22 cellular contexts compared by ENCODE assay signal in genomic region chr6:154359679-154360078, GRCh38. TPM values are rescaled to one million over a fixed set of nuclear protein-coding genes. Genes with fewer than 3 reads are reported as not detected.
"Had no signal": no experiment of that assay in that cellular context is flagged by ENCODE, and none has a peak within 500 bp of the region (broad histone marks: within the 10 kb centered on the region; RNA-seq: fewer than 3 reads in every experiment).

No MANE protein-coding gene starts in this region.

- FAIRE-seq: TTC549 had no signal

- H3K4me3 Mint-ChIP-seq: activated CD4-positive, alpha-beta T cell treated with anti-CD3 and anti-CD28 coated beads, Interleukin-2, amount 10 ng/mL, durations not matched to agents 24 days and 14 days had no signal

- H3K9me3 ChIP-seq: MG63 had no signal

- H3K27me3 ChIP-seq: MG63 had no signal

- H3K36me3 ChIP-seq: MG63 had no signal

- H3K27me3 Mint-ChIP-seq: activated naive CD8-positive, alpha-beta T cell treated with anti-CD3 and anti-CD28 coated beads for 36 hours had no signal

- H3K4me3 ChIP-seq: MG63 had no signal

- DNase-seq: activated B cell treated with CpG ODN at 0.5 μM for 24 hours; activated CD4-positive, alpha-beta T cell treated with anti-CD3 and anti-CD28 coated beads for 1 hour; activated CD4-positive, alpha-beta T cell treated with anti-CD3 and anti-CD28 coated beads, Interleukin-2, amount 10 ng/mL, durations not matched to agents 24 days and 14 days; activated CD4-positive, alpha-beta T cell treated with anti-CD3 and anti-CD28 coated beads, Interleukin-2, amount 50 U/mL, for 48 hours; activated CD8-positive, alpha-beta memory T cell treated with anti-CD3 and anti-CD28 coated beads for 24 hours; activated effector memory CD4-positive, alpha-beta T cell treated with anti-CD3 and anti-CD28 coated beads, Interleukin-2, amount 50 U/mL, for 16 hours; activated naive CD4-positive, alpha-beta T cell treated with Interleukin-2 at 50 U/mL for 16 hours; activated naive CD8-positive, alpha-beta T cell treated with anti-CD3 and anti-CD28 coated beads for 36 hours; activated T-cell treated with anti-CD3 and anti-CD28 coated beads, Interleukin-2, amount 50 U/mL, for 4 hours; MG63; NCI-H1092 treated with DMSO at 0.1 percent for 48 hours; NCI-H1417 treated with DMSO at 0.1 percent for 48 hours; NCI-H2029; NCI-H2107; NCI-H2171 treated with DMSO at 0.1 percent for 48 hours; NCI-H345; NCI-H510A; NCI-H526 treated with DMSO at 0.1 percent for 48 hours; T-helper 2 cell; T1000 had no signal

- H3K27ac Mint-ChIP-seq: activated B cell treated with CpG ODN at 0.5 μM for 24 hours; activated CD4-positive, alpha-beta T cell treated with anti-CD3 and anti-CD28 coated beads, Interleukin-2, amount 10 ng/mL, durations not matched to agents 24 days and 14 days had no signal

- H3K9me3 Mint-ChIP-seq: activated B cell treated with CpG ODN at 0.5 μM for 24 hours had no signal

RNA-seq across cellular contexts. Expression of gene IPCEF1, which starts 3.1 kb away (rescaled TPM):
- total RNA-seq: OCI-LY7 had no signal
